8 cellular contexts compared by ENCODE assay signal in genomic region chr9:136439550-136440408, GRCh38. TPM values are rescaled to one million over a fixed set of nuclear protein-coding genes. Genes with fewer than 3 reads are reported as not detected.
DNase-seq lines count a peak whose midpoint lies in the region; ATAC-seq, FAIRE-seq and TF ChIP-seq lines count a peak whose summit lies in the region.

Gene INPP5E (minus strand): TSS chr9:136439845. CDS start chr9:136439419, 426 bp downstream.

- TF ChIP-seq CTCF in glutamatergic neuron (IDR thresholded peaks at IDR 0.05; ENCODE audit: partially characterized antibody, unreplicated experiment) (peak; percentile 70), pancreas (IDR thresholded peaks at IDR 0.05) (peak; percentile 35 to 67 (median 50)), tibial artery (IDR thresholded peaks at IDR 0.05) (peak; percentile 55 to 78)

- intact Hi-C loops in pancreas (cut with DNase I) = no loop called here
- intact Hi-C loops in tibial artery (cut with DNase I; ENCODE audit: low total_unique reads) = no loop called here

- H3K27me3 ChIP-seq in pancreas = no peaks in the 10 kb centered on the region
- no peaks in the 10 kb centered on the region for H3K27me3 ChIP-seq in tibial artery

- H3K27ac ChIP-seq in pancreas (no peak within 1 kb of the TSS), tibial artery (peak within 1 kb of the TSS; percentile 68 to 69)

- H3K4me1 Mint-ChIP-seq in glutamatergic neuron (ENCODE audit: low read depth, unreplicated experiment) = peaks cover 14% of the 10 kb centered on the region

- H3K9me3 ChIP-seq in pancreas (no peaks in the 10 kb centered on the region), tibial artery (no peaks in the 10 kb centered on the region)

- no peaks in the 10 kb centered on the region for H3K36me3 Mint-ChIP-seq in glutamatergic neuron (ENCODE audit: unreplicated experiment)

- DNase-seq in COR-L47 (lab: John Stamatoyannopoulos, UW) = peak; percentile 64
- DNase-seq in HUDEP-2 (lab: John Stamatoyannopoulos, UW; ENCODE audit: unreplicated experiment in 76 of 76) = peak in 67 of 76 experiments; percentile 0 to 82 (median 60)
- peak; percentile 56 for DNase-seq in SK-MEL-5 (ENCODE audit: low read depth, low spot score)
- peak; percentile 85 for DNase-seq in activated naive CD4-positive, alpha-beta T cell treated with anti-CD3 and anti-CD28 coated beads, Interleukin-2, amount 50 U/mL, for 16 hours
- peak; percentile 91 for DNase-seq in glutamatergic neuron
- DNase-seq in pancreas = peak; percentile 60 to 94 (median 82)
- peak; percentile 42 to 80 for DNase-seq in tibial artery

- ATAC-seq in GM19463 (IDR thresholded peaks at IDR 0.05; ENCODE audit: unreplicated experiment) (peak; percentile 69), pancreas (peak; percentile 88 to 93 (median 90))

- H3K4me3 ChIP-seq in pancreas (peak within 1 kb of the TSS; percentile 83 to 98 (median 94)), tibial artery (peak within 1 kb of the TSS; percentile 74 to 95)

- H3K4me1 ChIP-seq in pancreas (peaks cover 0 to 16% (median 5%) of the 10 kb centered on the region in 3 donors), tibial artery (peaks cover 0 to 35% (median 30%) of the 10 kb centered on the region in 4 donors)

- peak within 1 kb of the TSS; percentile 89 for H3K4me3 Mint-ChIP-seq in glutamatergic neuron (ENCODE audit: unreplicated experiment)

- peaks cover 16% of the 10 kb centered on the region for H3K27me3 Mint-ChIP-seq in glutamatergic neuron (ENCODE audit: unreplicated experiment)

- H3K36me3 ChIP-seq in pancreas = peaks cover 3 to 33% (median 10%) of the 10 kb centered on the region in 3 donors
- H3K36me3 ChIP-seq in tibial artery = peaks cover 28 to 63% (median 44%) of the 10 kb centered on the region in 3 donors

- WGBS in pancreas, 2 donors = 4 to 9% methylated on average over 36 to 79 of the region's 79 CpGs

- no peak for FAIRE-seq in pancreas (lab: Jason Lieb, UNC)

- in situ Hi-C loops in SK-MEL-5 (cut with HindIII; ENCODE audit: low pct_unique_long_range_greater_than_20kb, low sequenced_read_pairs) = no loop called here

- H3K27ac Mint-ChIP-seq in glutamatergic neuron (ENCODE audit: unreplicated experiment) = no peak within 1 kb of the TSS

- peaks cover 13% of the 10 kb centered on the region for H3K9me3 Mint-ChIP-seq in glutamatergic neuron (ENCODE audit: unreplicated experiment)

RNA-seq across cellular contexts. Expression of gene INPP5E, which starts in this region (rescaled TPM):
- total RNA-seq in SK-MEL-5 (2014; rRNA removed; shearing (Covaris generic)) = 6.1 and 6.5 TPM in 2 replicates
- 11.4 and 17.5 TPM in 2 replicates for polyA plus RNA-seq in SK-MEL-5 (2015; cell fraction: cytosol; rRNA removed)
- polyA plus RNA-seq in SK-MEL-5 (2015; cell fraction: nucleus; rRNA removed) = 51.6 and 58.3 TPM in 2 replicates
- total RNA-seq in glutamatergic neuron (ENCODE audit: unreplicated experiment) (35.2 TPM), pancreas (1 to 10 TPM; 3.8 to 10.0 (median 5.2) TPM)
- 10 to 100 TPM; 13.9 to 14.9 TPM for polyA plus RNA-seq in pancreas

Comparison
In these comparisons a context has a peak if more than half of its experiments do, and no peak if none do; other contexts are left out.
1. H3K27ac ChIP-seq: peak in tibial artery (2 of 2); none in pancreas (0 of 4).
2. Peak in every context shown above with its lines, with median percentiles within 50 percentile points of each other: DNase-seq and CTCF ChIP-seq.